In the genomic region with DNA sequence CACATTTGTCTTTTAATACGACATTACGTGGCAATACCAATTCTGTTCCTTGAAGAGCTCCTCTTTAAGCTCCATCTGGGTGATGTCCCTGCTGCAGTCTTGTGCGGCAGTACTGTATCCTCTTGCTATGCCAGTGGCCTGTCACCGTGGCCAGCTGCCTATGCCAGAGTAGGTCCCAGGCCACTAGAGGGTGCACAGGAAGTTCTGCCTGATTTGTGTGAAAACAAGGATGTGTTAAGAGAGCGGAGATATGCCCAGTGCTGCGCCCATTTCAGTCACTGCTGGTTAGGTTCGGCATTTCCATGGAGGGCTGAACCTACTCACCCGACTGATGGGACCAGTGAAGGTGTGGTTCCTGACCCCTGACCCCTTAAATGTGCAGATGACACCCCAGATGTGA, we compare ENCODE assay signal across 9 cellular contexts. TPM values are rescaled to one million over a fixed set of nuclear protein-coding genes. Genes with fewer than 3 reads are reported as not detected.
DNase-seq lines count a peak whose midpoint lies in the region; ATAC-seq, FAIRE-seq and TF ChIP-seq lines count a peak whose summit lies in the region.
"Had no signal": no experiment of that assay in that cellular context is flagged by ENCODE, and none has a peak within 500 bp of the region (broad histone marks: within the 10 kb centered on the region; RNA-seq: fewer than 3 reads in every experiment).

No MANE protein-coding gene starts in this region.

- H4K20me1 ChIP-seq in BLaER1 = peaks cover 23% of the 10 kb centered on the region

- H3K4me1 Mint-ChIP-seq in CD8-positive, alpha-beta T cell (ENCODE audit: low read depth) = peaks cover 8% of the 10 kb centered on the region

- no peaks in the 10 kb centered on the region for H3K9me3 ChIP-seq in BLaER1
- H3K9me3 ChIP-seq in CD8-positive, alpha-beta T cell (ENCODE audit: low read length) = no peaks in the 10 kb centered on the region

- H2BK120ac ChIP-seq in mesendoderm (ENCODE audit: low read depth, low read length) = no peak overlapping the region

- H3K79me2 ChIP-seq in mesendoderm (ENCODE audit: control insufficient read depth, insufficient read depth, low read length) = peaks cover 17% of the 10 kb centered on the region

- H3K27ac ChIP-seq in BLaER1 (peak overlapping the region; percentile 22; the same call in 1 of the 2 replicates), HL-60 (replicated peaks) (no peak overlapping the region), mesendoderm (ENCODE audit: low read depth, low read length) (no peak overlapping the region)
- no peak overlapping the region for H3K27ac ChIP-seq in CD8-positive, alpha-beta T cell (ENCODE audit: low read depth, low read length)

- no peak overlapping the region for H3K4ac ChIP-seq in mesendoderm (ENCODE audit: low read depth, low read length)

- no peak overlapping the region for H3K23ac ChIP-seq in mesendoderm (ENCODE audit: low read length)

- H3K56ac ChIP-seq in mesendoderm (ENCODE audit: low read length) = no peak overlapping the region

- no peak overlapping the region for H4K5ac ChIP-seq in mesendoderm (ENCODE audit: low read length)

- H3K27me3 Mint-ChIP-seq in CD8-positive, alpha-beta T cell (ENCODE audit: low read depth) = no peaks in the 10 kb centered on the region
- H3K27me3 Mint-ChIP-seq: stimulated activated naive CD8-positive, alpha-beta T cell treated with anti-CD3 and anti-CD28 coated beads, Interleukin-15, Interleukin-2, amounts not matched to agents 100 ng/mL and 50 ng/mL, for 24 hours had no signal

- no peak overlapping the region for H4K8ac ChIP-seq in mesendoderm (ENCODE audit: low read depth, low read length)

- CTCF ChIA-PET in CD8-positive, alpha-beta T cell (lab: Charles Lee) = no interaction called here

- peak in 1 of 2 experiments; percentile 71 for DNase-seq in HL-60 (ENCODE audit: low read depth in 1 of 2, low spot score in 1 of 2)
- no peak for DNase-seq in bronchial epithelial cell (ENCODE audit: low read depth)
- DNase-seq in mesendoderm = peak; percentile 67
- DNase-seq in activated T-cell treated with anti-CD3 and anti-CD28 coated beads for 4 hours = no peak
- no peak for DNase-seq in CD8-positive, alpha-beta T cell
- DNase-seq in DMS79 (lab: John Stamatoyannopoulos, UW) = no peak

- peak overlapping the region; percentile 74 for H3K4me2 ChIP-seq in BLaER1
- no peak overlapping the region for H3K4me2 ChIP-seq in mesendoderm (ENCODE audit: low read length)

- WGBS in mesendoderm (ENCODE audit: extremely low coverage, insufficient coverage, low lambda C conversion rate) = no CpG with 5 or more reads among the region's 8 CpGs

- H3K36me3 ChIP-seq in BLaER1 = peaks cover 51% of the 10 kb centered on the region
- H3K36me3 ChIP-seq in bronchial epithelial cell (ENCODE audit: control insufficient read depth, insufficient read depth, low read length) = peaks cover 4% of the 10 kb centered on the region
- H3K36me3 ChIP-seq in mesendoderm (ENCODE audit: control insufficient read depth, insufficient read depth, low read length) = peaks cover 2% of the 10 kb centered on the region
- H3K36me3 ChIP-seq in CD8-positive, alpha-beta T cell (ENCODE audit: insufficient read depth, low read length) = no peaks in the 10 kb centered on the region

- H2BK5ac ChIP-seq in mesendoderm (ENCODE audit: low read length) = no peak overlapping the region

- intact Hi-C loops in CD8-positive, alpha-beta T cell (cut with DNase I, micrococcal nuclease) = loop anchor here in 1 of 2 experiments (1.0 kb wide), 1 partner anchor 27 kb away; a partner anchor contains a TSS

- H3K27ac Mint-ChIP-seq in CD8-positive, alpha-beta T cell = no peak overlapping the region
- H3K27ac Mint-ChIP-seq: stimulated activated naive CD8-positive, alpha-beta T cell treated with anti-CD3 and anti-CD28 coated beads, Interleukin-15, Interleukin-2, amounts not matched to agents 100 ng/mL and 50 ng/mL, for 24 hours had no signal

- no peak overlapping the region for H3K9ac ChIP-seq in BLaER1
- no peak overlapping the region for H3K9ac ChIP-seq in mesendoderm (ENCODE audit: low read length)

- POLR2A ChIA-PET in CD8-positive, alpha-beta T cell (lab: Charles Lee) = no interaction called here

- peaks cover 8% of the 10 kb centered on the region for H3K79me1 ChIP-seq in mesendoderm (ENCODE audit: low read length)

- H3K4me3 Mint-ChIP-seq in CD8-positive, alpha-beta T cell = no peak overlapping the region
- H3K4me3 Mint-ChIP-seq: stimulated activated naive CD8-positive, alpha-beta T cell treated with anti-CD3 and anti-CD28 coated beads, Interleukin-15, Interleukin-2, amounts not matched to agents 100 ng/mL and 50 ng/mL, for 24 hours had no signal

- H3K4me3 ChIP-seq in BLaER1 (no peak overlapping the region), HL-60 (replicated peaks; ENCODE audit: insufficient read depth, low read length) (no peak overlapping the region), bronchial epithelial cell (ENCODE audit: low read depth, low read length) (no peak overlapping the region), mesendoderm (ENCODE audit: low read length) (no peak overlapping the region)
- H3K4me3 ChIP-seq in CD8-positive, alpha-beta T cell (ENCODE audit: low read depth, low read length) = no peak overlapping the region

- TF ChIP-seq CTCF in HL-60 (IDR thresholded peaks at IDR 0.05; ENCODE audit: insufficient read depth, low read length) (peak; percentile 52), bronchial epithelial cell (IDR thresholded peaks at IDR 0.05; ENCODE audit: insufficient read depth, low read length, severe bottlenecking) (peak; percentile 32)
- TF ChIP-seq CTCF in CD8-positive, alpha-beta T cell (IDR thresholded peaks at IDR 0.05) = no peak

- H3K27me3 ChIP-seq in BLaER1 (no peaks in the 10 kb centered on the region), HL-60 (ENCODE audit: insufficient read depth, poor library complexity, severe bottlenecking) (no peaks in the 10 kb centered on the region), bronchial epithelial cell (ENCODE audit: control insufficient read depth, insufficient read depth, low read length) (no peaks in the 10 kb centered on the region), mesendoderm (ENCODE audit: insufficient read depth, low read length, poor library complexity) (no peaks in the 10 kb centered on the region)
- no peaks in the 10 kb centered on the region for H3K27me3 ChIP-seq in CD8-positive, alpha-beta T cell (ENCODE audit: insufficient read depth, low read length)

- H2BK15ac ChIP-seq in mesendoderm (replicated peaks; ENCODE audit: low read depth) = no peak overlapping the region

- H3K9me3 Mint-ChIP-seq in CD8-positive, alpha-beta T cell = no peaks in the 10 kb centered on the region
- H3K9me3 Mint-ChIP-seq: stimulated activated naive CD8-positive, alpha-beta T cell treated with anti-CD3 and anti-CD28 coated beads, Interleukin-15, Interleukin-2, amounts not matched to agents 100 ng/mL and 50 ng/mL, for 24 hours had no signal

- no peak for FAIRE-seq in bronchial epithelial cell (lab: Jason Lieb, UNC)

- H3K18ac ChIP-seq in mesendoderm (ENCODE audit: low read length) = no peak overlapping the region

- H3K4me1 ChIP-seq in BLaER1 (peaks cover 48% of the 10 kb centered on the region), mesendoderm (ENCODE audit: control insufficient read depth, low read depth, low read length) (no peaks in the 10 kb centered on the region)
- peaks cover 3% of the 10 kb centered on the region for H3K4me1 ChIP-seq in CD8-positive, alpha-beta T cell (ENCODE audit: insufficient read depth, low read length)

- H2AK5ac ChIP-seq in mesendoderm (ENCODE audit: low read length) = no peak overlapping the region

- no peak for ATAC-seq in HG03135 (IDR thresholded peaks at IDR 0.05; ENCODE audit: unreplicated experiment)
- no peak for ATAC-seq in CD8-positive, alpha-beta T cell

- H3K36me3 Mint-ChIP-seq in CD8-positive, alpha-beta T cell = peaks cover 32% of the 10 kb centered on the region

RNA-seq across cellular contexts. Expression of a gene that starts 25.2 kb away (rescaled TPM):
- total RNA-seq in bronchial epithelial cell = 12.6 and 17.9 TPM in 2 replicates
- 10.9 TPM for polyA plus RNA-seq in mesendoderm (2013, experiment 1 of 2)
- 11.6 TPM for polyA plus RNA-seq in mesendoderm (2013, experiment 2 of 2)
- 1 to 10 TPM; 6.4 to 7.3 TPM for total RNA-seq in CD8-positive, alpha-beta T cell

RNA-seq across cellular contexts. Expression of a gene that starts 26.8 kb away (rescaled TPM):
- total RNA-seq in bronchial epithelial cell = 54.2 and 76.1 TPM in 2 replicates
- polyA plus RNA-seq in mesendoderm (2013, experiment 1 of 2) = 73.5 TPM
- polyA plus RNA-seq in mesendoderm (2013, experiment 2 of 2) = 72.3 TPM
- 10 to 100 TPM; 49.1 to 49.7 TPM for total RNA-seq in CD8-positive, alpha-beta T cell
